In the genomic region with DNA sequence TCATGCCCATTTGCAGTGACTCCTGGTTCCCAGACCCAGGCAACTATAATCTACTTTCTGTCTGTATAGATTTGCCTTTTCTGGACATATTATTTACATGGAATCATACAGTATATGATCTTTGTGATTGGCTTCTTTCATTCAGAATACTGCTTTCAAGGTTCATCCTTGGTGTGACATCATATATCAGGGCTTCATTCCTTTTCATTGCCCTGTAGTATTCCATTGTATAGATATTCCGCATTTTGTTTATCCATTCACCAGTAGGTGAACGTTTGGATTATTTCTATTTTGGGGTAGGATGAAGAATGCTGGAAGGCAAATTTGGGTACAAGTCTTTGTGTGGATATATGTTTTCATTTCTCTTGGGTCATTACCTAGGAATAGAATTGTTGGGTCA, we compare ENCODE assay signal across 17 cellular contexts. TPM values are rescaled to one million over a fixed set of nuclear protein-coding genes. Genes with fewer than 3 reads are reported as not detected.
DNase-seq lines count a peak whose midpoint lies in the region; ATAC-seq, FAIRE-seq and TF ChIP-seq lines count a peak whose summit lies in the region.
"Had no signal": no experiment of that assay in that cellular context is flagged by ENCODE, and none has a peak within 500 bp of the region (broad histone marks: within the 10 kb centered on the region; RNA-seq: fewer than 3 reads in every experiment).

No MANE protein-coding gene starts in this region.

- no peak for ATAC-seq in T-helper 17 cell
- ATAC-seq in pancreas, result no peak
- ATAC-seq: body of pancreas, heart left ventricle had no signal

- H3K27ac Mint-ChIP-seq in activated naive CD4-positive, alpha-beta T cell treated with anti-CD3 and anti-CD28 coated beads, Interleukin-2, amount 10 ng/mL, durations not matched to agents 7 days and 5 days, result peak overlapping the region; percentile 90
- peak overlapping the region; percentile 100 for H3K27ac Mint-ChIP-seq in T-helper 17 cell
- peak overlapping the region; percentile 76 for H3K27ac Mint-ChIP-seq in dendritic cell treated with granulocyte-macrophage colony-stimulating factor and Interleukin-4, amounts not matched to agents 40 ng/mL and 50 ng/mL, for 4 days

- 49 to 70% methylated on average over 2 of the region's 2 CpGs for WGBS in transverse colon (ENCODE audit: low coverage in 1 of 2), 2 donors
- WGBS in pancreas, 2 donors, result 41 to 55% methylated on average over 2 of the region's 2 CpGs

- no peak for TF ChIP-seq POLR2A in transverse colon (IDR thresholded peaks at IDR 0.05)

- no peak for DNase-seq in activated naive CD4-positive, alpha-beta T cell treated with anti-CD3 and anti-CD28 coated beads, Interleukin-2, amount 10 ng/mL, durations not matched to agents 7 days and 5 days
- no peak for DNase-seq in activated naive CD4-positive, alpha-beta T cell treated with Interleukin-2 at 50 U/mL for 16 hours
- DNase-seq in T-helper 17 cell (no peak), transverse colon (no peak), NCI-H1092 (lab: John Stamatoyannopoulos, UW) (no peak), pancreas (no peak), caudate nucleus (lab: John Stamatoyannopoulos, UW) (no peak)
- DNase-seq: activated CD4-positive, CD25-positive, alpha-beta regulatory T cell treated with anti-CD3 and anti-CD28 coated beads, Interleukin-2, amount 50 U/mL, for 72 hours; body of pancreas; heart left ventricle; islet precursor cell; mesendoderm; NCI-H1105 treated with DMSO at 0.1 percent for 48 hours; NCI-H2171 treated with DMSO at 0.1 percent for 48 hours had no signal

- H3K27ac ChIP-seq in transverse colon (peak overlapping the region in 3 of 4 donors; percentile 45 to 63 (median 47)), pancreas (no peak overlapping the region), caudate nucleus (ENCODE audit: low read depth, low read length) (no peak overlapping the region)
- H3K27ac ChIP-seq: body of pancreas had no signal

- H3K4me1 Mint-ChIP-seq in activated naive CD4-positive, alpha-beta T cell treated with anti-CD3 and anti-CD28 coated beads, Interleukin-2, amount 10 ng/mL, durations not matched to agents 7 days and 5 days, result peaks cover 68% of the 10 kb centered on the region
- peaks cover 56% of the 10 kb centered on the region for H3K4me1 Mint-ChIP-seq in T-helper 17 cell
- peaks cover 14% of the 10 kb centered on the region for H3K4me1 Mint-ChIP-seq in dendritic cell treated with granulocyte-macrophage colony-stimulating factor and Interleukin-4, amounts not matched to agents 40 ng/mL and 50 ng/mL, for 4 days (ENCODE audit: low read depth)

- no peak for TF ChIP-seq EP300 in transverse colon (IDR thresholded peaks at IDR 0.05; ENCODE audit: low read depth)

- intact Hi-C loops in dendritic cell treated with granulocyte-macrophage colony-stimulating factor and Interleukin-4, amounts not matched to agents 40 ng/mL and 50 ng/mL, for 4 days (cut with micrococcal nuclease), result no loop called here
- intact Hi-C loops in transverse colon (cut with DNase I; ENCODE audit: low total_unique reads), result no loop called here
- intact Hi-C loops in pancreas (cut with DNase I), result no loop called here

- H3K4me1 ChIP-seq in transverse colon (no peaks in the 10 kb centered on the region), pancreas (no peaks in the 10 kb centered on the region)
- H3K4me1 ChIP-seq: body of pancreas had no signal

- H3K4me3 ChIP-seq in transverse colon, result no peak overlapping the region
- no peak overlapping the region for H3K4me3 ChIP-seq in pancreas
- H3K4me3 ChIP-seq: body of pancreas, heart left ventricle had no signal

- no peaks in the 10 kb centered on the region for H3K36me3 ChIP-seq in transverse colon
- no peaks in the 10 kb centered on the region for H3K36me3 ChIP-seq in pancreas

- TF ChIP-seq CTCF in transverse colon (IDR thresholded peaks at IDR 0.05), result no peak
- no peak for TF ChIP-seq CTCF in pancreas (IDR thresholded peaks at IDR 0.05)

- H3K4me3 Mint-ChIP-seq in activated naive CD4-positive, alpha-beta T cell treated with anti-CD3 and anti-CD28 coated beads, Interleukin-2, amount 10 ng/mL, durations not matched to agents 7 days and 5 days, result peak overlapping the region; percentile 45
- H3K4me3 Mint-ChIP-seq in T-helper 17 cell, result peak overlapping the region; percentile 85
- H3K4me3 Mint-ChIP-seq in dendritic cell treated with granulocyte-macrophage colony-stimulating factor and Interleukin-4, amounts not matched to agents 40 ng/mL and 50 ng/mL, for 4 days, result no peak overlapping the region

- CTCF ChIA-PET in activated naive CD4-positive, alpha-beta T cell treated with anti-CD3 and anti-CD28 coated beads, Interleukin-2, amount 10 ng/mL, durations not matched to agents 7 days and 5 days (lab: Charles Lee), result interaction anchor here (1.0 to 3.1 kb wide), 3 partner anchors 34 to 52 kb away, joined by 3 to 13 read pairs (median 4); a partner anchor contains a TSS

- H3K9me3 Mint-ChIP-seq in activated naive CD4-positive, alpha-beta T cell treated with anti-CD3 and anti-CD28 coated beads, Interleukin-2, amount 10 ng/mL, durations not matched to agents 7 days and 5 days, result no peaks in the 10 kb centered on the region
- H3K9me3 Mint-ChIP-seq in dendritic cell treated with granulocyte-macrophage colony-stimulating factor and Interleukin-4, amounts not matched to agents 40 ng/mL and 50 ng/mL, for 4 days, result no peaks in the 10 kb centered on the region

- H3K27me3 ChIP-seq in transverse colon (no peaks in the 10 kb centered on the region), pancreas (peaks cover 0 to 14% (median 0%) of the 10 kb centered on the region in 4 donors)
- H3K27me3 ChIP-seq: body of pancreas had no signal

- FAIRE-seq in pancreas (lab: Jason Lieb, UNC), result no peak

- H3K9me3 ChIP-seq in T-helper 17 cell (ENCODE audit: control insufficient read depth, low read length, poor library complexity, severe bottlenecking) (no peaks in the 10 kb centered on the region), transverse colon (no peaks in the 10 kb centered on the region), pancreas (no peaks in the 10 kb centered on the region)
- H3K9me3 ChIP-seq: body of pancreas, heart left ventricle had no signal

- no peaks in the 10 kb centered on the region for H3K27me3 Mint-ChIP-seq in activated naive CD4-positive, alpha-beta T cell treated with anti-CD3 and anti-CD28 coated beads, Interleukin-2, amount 10 ng/mL, durations not matched to agents 7 days and 5 days
- no peaks in the 10 kb centered on the region for H3K27me3 Mint-ChIP-seq in T-helper 17 cell
- peaks cover 1% of the 10 kb centered on the region for H3K27me3 Mint-ChIP-seq in dendritic cell treated with granulocyte-macrophage colony-stimulating factor and Interleukin-4, amounts not matched to agents 40 ng/mL and 50 ng/mL, for 4 days

- in situ Hi-C loops in transverse colon (cut with MboI; ENCODE audit: low pct_ligation_motif_present in 1 of 4, low pct_unique_long_range_greater_than_20kb in 1 of 4, low sequenced_read_pairs in 3 of 4), result no loop called here

- H3K36me3 Mint-ChIP-seq in activated naive CD4-positive, alpha-beta T cell treated with anti-CD3 and anti-CD28 coated beads, Interleukin-2, amount 10 ng/mL, durations not matched to agents 7 days and 5 days, result peaks cover 54% of the 10 kb centered on the region
- peaks cover 7% of the 10 kb centered on the region for H3K36me3 Mint-ChIP-seq in T-helper 17 cell (ENCODE audit: low read depth)
- H3K36me3 Mint-ChIP-seq in dendritic cell treated with granulocyte-macrophage colony-stimulating factor and Interleukin-4, amounts not matched to agents 40 ng/mL and 50 ng/mL, for 4 days (ENCODE audit: low read depth), result no peaks in the 10 kb centered on the region

RNA-seq across cellular contexts. Expression of a gene that starts 36.1 kb away (rescaled TPM):
- total RNA-seq in T-helper 17 cell, result 10 to 100 TPM; 45.6 to 60.9 TPM
- total RNA-seq in transverse colon, result 10 to 100 TPM in 2 of 4 donors, 1 to 10 TPM in 2; 1.8 to 11.1 (median 7.0) TPM
- total RNA-seq in pancreas, result 1 to 10 TPM; 1.0 to 2.7 (median 1.5) TPM
- polyA plus RNA-seq in pancreas, result 1 to 10 TPM; 1.1 to 1.2 TPM
- total RNA-seq: osteocyte had no signal
- polyA plus RNA-seq: fibroblast of lung had no signal

Comparison
In these comparisons a context has a peak if more than half of its experiments do, and no peak if none do; other contexts are left out.
1. H3K27ac ChIP-seq: peak in transverse colon (3 of 4); none in pancreas (0 of 4) and caudate nucleus (single experiment).
2. Peak in every context shown above with its lines, with median percentiles within 50 percentile points of each other: H3K27ac Mint-ChIP-seq.